In genomic region chr1:156707486-156708244, GRCh38 we compare ENCODE assay signal across 10 cellular contexts.
A peak's percentile ranks its signal among the peaks of the same experiment; 100 is the strongest.
DNase-seq lines count a peak whose midpoint lies in the region; ATAC-seq lines count a peak whose summit lies in the region.
"Had no signal": no experiment of that assay in that cellular context is flagged by ENCODE, and none has a peak within 500 bp of the region (broad histone marks: within the 10 kb centered on the region; RNA-seq: fewer than 3 reads in every experiment).

No MANE protein-coding gene starts in this region.

- no peaks in the 10 kb centered on the region; the same call in none of the 2 replicates for H4K20me1 ChIP-seq in BLaER1

- H3K4me1 ChIP-seq in BLaER1 (peaks cover 36% of the 10 kb centered on the region), NT2/D1 (ENCODE audit: insufficient read depth, insufficient read length) (peaks cover 43% of the 10 kb centered on the region)

- H3K9me3 ChIP-seq in BLaER1 (no peaks in the 10 kb centered on the region), NT2/D1 (ENCODE audit: insufficient read depth, low read length) (no peaks in the 10 kb centered on the region)

- H3K4me2 ChIP-seq in BLaER1: peak overlapping the region; percentile 99

- ATAC-seq in HG02840 (IDR thresholded peaks at IDR 0.05; ENCODE audit: low FRiP score, unreplicated experiment): no peak
- ATAC-seq in GM21528 (IDR thresholded peaks at IDR 0.05; ENCODE audit: low FRiP score, unreplicated experiment): no peak

- no peak for DNase-seq in NT2/D1 (ENCODE audit: low read depth, low spot score)
- peak; percentile 59 for DNase-seq in iPS-NIHi7 (ENCODE audit: extremely low spot score)
- DNase-seq in Kasumi-1 (lab: John Stamatoyannopoulos, UW): no peak
- DNase-seq: activated CD8-positive, alpha-beta memory T cell treated with anti-CD3 and anti-CD28 coated beads, Interleukin-2, amount 50 U/mL, for 48 hours; Calu3; effector CD4-positive, alpha-beta T cell; NCI-H1092 treated with DMSO at 0.1 percent for 48 hours had no signal

- H3K4me3 ChIP-seq in BLaER1 (no peak overlapping the region), NT2/D1 (ENCODE audit: insufficient read length, low read depth) (peak overlapping the region; percentile 91)

- no peaks in the 10 kb centered on the region for H3K36me3 ChIP-seq in BLaER1
- H3K36me3 ChIP-seq in NT2/D1 (ENCODE audit: insufficient read depth, insufficient read length, low read length): peaks cover 17% of the 10 kb centered on the region

- no peak overlapping the region for H3K27ac ChIP-seq in BLaER1

- H3K27me3 ChIP-seq in BLaER1: peaks cover 35% of the 10 kb centered on the region
- H3K27me3 ChIP-seq in NT2/D1 (ENCODE audit: insufficient read depth, insufficient read length): no peaks in the 10 kb centered on the region

- no peak overlapping the region for H3K9ac ChIP-seq in BLaER1
- H3K9ac ChIP-seq in NT2/D1 (ENCODE audit: insufficient read length, low read depth): peak overlapping the region; percentile 96
